In genomic region chr12:104953323-104953722, GRCh38 we compare ENCODE assay signal across 18 cellular contexts. TPM values are rescaled to one million over a fixed set of nuclear protein-coding genes. Genes with fewer than 3 reads are reported as not detected.
DNase-seq lines count a peak whose midpoint lies in the region; ATAC-seq, FAIRE-seq and TF ChIP-seq lines count a peak whose summit lies in the region.
"Had no signal": no experiment of that assay in that cellular context is flagged by ENCODE, and none has a peak within 500 bp of the region (broad histone marks: within the 10 kb centered on the region; RNA-seq: fewer than 3 reads in every experiment).

No MANE protein-coding gene starts in this region.

- POLR2A ChIA-PET in HepG2 (lab: Yijun Ruan, JAX): no interaction called here

- no peak overlapping the region for H3K4me3 ChIP-seq in liver (ENCODE audit: low read depth in 1 of 3, low read length in 3 of 3)
- no peak overlapping the region for H3K4me3 ChIP-seq in HepG2 (replicated peaks in 1 of 3; ENCODE audit: insufficient read depth in 1 of 3, low read depth in 2 of 3, low read length in 3 of 3)
- no peak overlapping the region for H3K4me3 ChIP-seq in coronary artery
- H3K4me3 ChIP-seq in mucosa of stomach (ENCODE audit: low read length): no peak overlapping the region
- H3K4me3 ChIP-seq: ovary, SJSA1, smooth muscle cell had no signal

- no peak overlapping the region for H2AFZ ChIP-seq in HepG2 (ENCODE audit: low read length)

- H3K27ac ChIP-seq in liver (ENCODE audit: low read depth in 1 of 2, low read length in 2 of 2) (peak overlapping the region; percentile 9 to 48), HepG2 (ENCODE audit: extremely low read length, insufficient read depth, low read length) (no peak overlapping the region), coronary artery (peak overlapping the region; percentile 36 to 57)
- H3K27ac ChIP-seq: ovary, SJSA1 had no signal

- H3K4me1 ChIP-seq in liver (ENCODE audit: control insufficient read depth in 4 of 4, insufficient read depth in 4 of 4, low read length in 3 of 4) (peaks cover 11 to 58% (median 36%) of the 10 kb centered on the region in 4 donors), HepG2 (ENCODE audit: insufficient read depth, low read length) (peaks cover 26% of the 10 kb centered on the region), mucosa of stomach (ENCODE audit: control insufficient read depth, insufficient read depth, low read length) (peaks cover 19% of the 10 kb centered on the region)

- no peaks in the 10 kb centered on the region for H3K9me3 Mint-ChIP-seq in activated T-cell treated with anti-CD3 and anti-CD28 coated beads, Interleukin-2, amount 50 U/mL, for 4 hours
- H3K9me3 Mint-ChIP-seq: activated naive CD8-positive, alpha-beta T cell treated with anti-CD3 and anti-CD28 coated beads, Interleukin-2, amount 50 U/mL, for 24 hours; activated T-helper 2 cell treated with anti-CD3 and anti-CD28 coated beads, Interferon-gamma antibody, Interleukin-2, Interleukin-4, amounts not matched to agents 10 μg/mL and 5 μg/mL and 100 μg/mL, durations not matched to agents 14 hours and 24 hours and 36 hours; CD4-positive, CD25-positive, alpha-beta regulatory T cell had no signal

- no peak overlapping the region for H3K4me2 ChIP-seq in HepG2 (ENCODE audit: low read depth, low read length)
- H3K4me2 ChIP-seq: smooth muscle cell had no signal

- H3K79me2 ChIP-seq in HepG2 (ENCODE audit: insufficient read depth, low read length): no peaks in the 10 kb centered on the region

- no TSS peak for BruUV-seq in HepG2 (replicated peaks; lab: Mats Ljungman, UMichigan)

- TF ChIP-seq POLR2A in HepG2 (IDR thresholded peaks at IDR 0.05; ENCODE audit: insufficient read depth in 1 of 2, low read depth in 2 of 2, low read length in 2 of 2): no peak

- H3K4me3 Mint-ChIP-seq in activated T-cell treated with anti-CD3 and anti-CD28 coated beads, Interleukin-2, amount 50 U/mL, for 4 hours: no peak overlapping the region
- H3K4me3 Mint-ChIP-seq: activated naive CD8-positive, alpha-beta T cell treated with anti-CD3 and anti-CD28 coated beads, Interleukin-2, amount 50 U/mL, for 24 hours had no signal

- in situ Hi-C loops in HepG2 (cut with HindIII; ENCODE audit: extremely low pct_ligation_motif_present, low pct_unique_long_range_greater_than_20kb): no loop called here

- H3K36me3 Mint-ChIP-seq in activated T-cell treated with anti-CD3 and anti-CD28 coated beads, Interleukin-2, amount 50 U/mL, for 4 hours (ENCODE audit: insufficient read depth): no peaks in the 10 kb centered on the region
- H3K36me3 Mint-ChIP-seq: CD4-positive, CD25-positive, alpha-beta regulatory T cell had no signal

- TF ChIP-seq RAD21 in liver (IDR thresholded peaks at IDR 0.05) (no peak), HepG2 (CRISPR knock-in tag; IDR thresholded peaks at IDR 0.05) (no peak)

- no peak for ATAC-seq in HepG2
- no peak for ATAC-seq in HG03139 (IDR thresholded peaks at IDR 0.05; ENCODE audit: unreplicated experiment)
- no peak for ATAC-seq in activated T-cell treated with anti-CD3 and anti-CD28 coated beads, Interleukin-2, amount 50 U/mL, for 4 hours
- ATAC-seq: activated naive CD8-positive, alpha-beta T cell treated with anti-CD3 and anti-CD28 coated beads, Interleukin-2, amount 50 U/mL, for 24 hours had no signal

- H3K36me3 ChIP-seq in liver (ENCODE audit: control insufficient read depth in 4 of 4, insufficient read depth in 3 of 4, low read depth in 1 of 4, low read length in 3 of 4): no peaks in the 10 kb centered on the region
- H3K36me3 ChIP-seq in HepG2 (replicated peaks in 1 of 2; ENCODE audit: control insufficient read depth in 1 of 2, insufficient read depth in 2 of 2, low read length in 2 of 2): no peaks in the 10 kb centered on the region
- no peaks in the 10 kb centered on the region for H3K36me3 ChIP-seq in mucosa of stomach (ENCODE audit: control insufficient read depth, insufficient read depth, low read length)
- H3K36me3 ChIP-seq: ovary, SJSA1 had no signal

- FAIRE-seq in HepG2 (lab: Jason Lieb, UNC): no peak
- no peak for FAIRE-seq in GM19239 (lab: Jason Lieb, UNC)

- H3K9ac ChIP-seq in liver (ENCODE audit: low read depth in 1 of 2, low read length in 2 of 2) (peak overlapping the region in 1 of 2 donors; percentile 16), HepG2 (ENCODE audit: insufficient read depth, low read depth, low read length) (no peak overlapping the region), mucosa of stomach (ENCODE audit: low read length) (peak overlapping the region; percentile 0)

- CTCF ChIA-PET in HepG2 (lab: Yijun Ruan, JAX; ENCODE audit: low intra/inter-chr PET ratio, low total read pairs): no interaction called here

- TF ChIP-seq EP300 in HepG2 (IDR thresholded peaks at IDR 0.05; ENCODE audit: low read depth in 2 of 2, low read length in 2 of 2) (no peak), HepG2 (CRISPR knock-in tag; IDR thresholded peaks at IDR 0.05; ENCODE audit: borderline replicate concordance) (no peak)

- H3K27me3 Mint-ChIP-seq in activated T-cell treated with anti-CD3 and anti-CD28 coated beads, Interleukin-2, amount 50 U/mL, for 4 hours (ENCODE audit: low read depth): no peaks in the 10 kb centered on the region
- H3K27me3 Mint-ChIP-seq: CD4-positive, CD25-positive, alpha-beta regulatory T cell had no signal

- DNase-seq in HepG2 (ENCODE audit: low spot score) (no peak), coronary artery (ENCODE audit: low spot score) (no peak), GM19239 (ENCODE audit: insufficient read length, low spot score) (no peak), NCI-H1048 (lab: John Stamatoyannopoulos, UW) (no peak)
- DNase-seq in activated T-cell treated with anti-CD3 and anti-CD28 coated beads, Interleukin-2, amount 50 U/mL, for 4 hours: no peak
- DNase-seq: activated naive CD8-positive, alpha-beta T cell treated with anti-CD3 and anti-CD28 coated beads, Interleukin-2, amount 50 U/mL, for 24 hours; CD4-positive, CD25-positive, alpha-beta regulatory T cell; effector memory CD4-positive, alpha-beta T cell; NCI-H1930; NCI-H446 treated with DMSO at 0.1 percent for 48 hours; ovary; T-helper 9 cell had no signal

- intact Hi-C loops in HepG2 (cut with micrococcal nuclease; ENCODE audit: unreplicated experiment): no loop called here

- peaks cover 7% of the 10 kb centered on the region for H3K4me1 Mint-ChIP-seq in activated T-cell treated with anti-CD3 and anti-CD28 coated beads, Interleukin-2, amount 50 U/mL, for 4 hours (ENCODE audit: low read depth)

- H4K20me1 ChIP-seq in HepG2 (ENCODE audit: insufficient read depth, low read length): no peaks in the 10 kb centered on the region

- H3K27me3 ChIP-seq in liver (ENCODE audit: control insufficient read depth in 4 of 4, insufficient read depth in 4 of 4, low read length in 3 of 4): no peaks in the 10 kb centered on the region
- no peaks in the 10 kb centered on the region for H3K27me3 ChIP-seq in HepG2 (ENCODE audit: control insufficient read depth in 1 of 2, insufficient read depth in 2 of 2, low read length in 2 of 2)
- H3K27me3 ChIP-seq in mucosa of stomach (ENCODE audit: control insufficient read depth, insufficient read depth, low read length): no peaks in the 10 kb centered on the region
- H3K27me3 ChIP-seq: ovary had no signal

- no peaks in the 10 kb centered on the region for H3K9me3 ChIP-seq in liver (ENCODE audit: control insufficient read depth in 4 of 4, low read length in 3 of 4)
- H3K9me3 ChIP-seq in HepG2 (ENCODE audit: low read length): no peaks in the 10 kb centered on the region
- H3K9me3 ChIP-seq in mucosa of stomach (ENCODE audit: control insufficient read depth, low read length): no peaks in the 10 kb centered on the region
- H3K9me3 ChIP-seq: ovary had no signal

- 55% methylated on average over 2 of the region's 2 CpGs for WGBS in liver
- WGBS in HepG2 (ENCODE audit: low lambda C conversion rate): 64% methylated on average over 2 of the region's 2 CpGs

- TF ChIP-seq CTCF in liver (IDR thresholded peaks at IDR 0.05; ENCODE audit: low read depth, low read length, missing input control) (no peak), HepG2 (CRISPR knock-in tag; IDR thresholded peaks at IDR 0.05) (no peak), coronary artery (IDR thresholded peaks at IDR 0.05) (no peak)

RNA-seq across cellular contexts. Expression of gene SLC41A2, which starts 4.8 kb away (rescaled TPM):
- 100 to 1,000 TPM in 1 of 2 donors, 1 to 10 TPM in 1; 7.7 to 235 TPM for total RNA-seq in liver
- 10 to 100 TPM; 24.7 to 25.7 TPM for polyA plus RNA-seq in liver
- 12.8 and 14.7 TPM in 2 replicates for total RNA-seq in HepG2 (2016; rRNA removed; fragmentation: Illumina TruSeq; extraction: Trizol)
- 31.7 and 33.7 TPM in 2 replicates for total RNA-seq in HepG2 (2016; cell fraction: cytosol; rRNA removed; fragmentation: Illumina TruSeq; extraction: Trizol; ENCODE audit: low read depth)
- 11.6 and 15.0 TPM in 2 replicates for total RNA-seq in HepG2 (2016; cell fraction: insoluble cytoplasmic fraction; rRNA removed; fragmentation: Illumina TruSeq; extraction: Trizol)
- 17.1 and 21.1 TPM in 2 replicates for total RNA-seq in HepG2 (2016; cell fraction: membrane; rRNA removed; fragmentation: Illumina TruSeq; extraction: Trizol)
- total RNA-seq in HepG2 (2016; cell fraction: nucleus; rRNA removed; fragmentation: Illumina TruSeq; extraction: Trizol): 16.4 and 18.7 TPM in 2 replicates
- polyA plus RNA-seq in HepG2 (2011; rRNA removed): 1.8 and 2.3 TPM in 2 replicates
- polyA plus RNA-seq in HepG2 (2011; cell fraction: cytosol; rRNA removed): 1.1 and 1.8 TPM in 2 replicates
- 0.87 and 1.7 TPM in 2 replicates for polyA plus RNA-seq in HepG2 (2011; cell fraction: nucleus; rRNA removed)
- 2.7 and 3.3 TPM in 2 replicates for polyA plus RNA-seq in HepG2 (2012)
- polyA plus RNA-seq in HepG2 (2016; cell fraction: cytosol; fragmentation: Illumina TruSeq; extraction: Trizol; ENCODE audit: low read depth): 1.3 and 2.5 TPM in 2 replicates
- polyA plus RNA-seq in HepG2 (2016; cell fraction: insoluble cytoplasmic fraction; fragmentation: Illumina TruSeq; extraction: Trizol; ENCODE audit: low read depth): 4.1 and 5.4 TPM in 2 replicates
- 3.6 and 4.1 TPM in 2 replicates for polyA plus RNA-seq in HepG2 (2016; cell fraction: membrane; fragmentation: Illumina TruSeq; extraction: Trizol; ENCODE audit: low read depth)
- polyA plus RNA-seq in HepG2 (2016; cell fraction: nucleus; fragmentation: Illumina TruSeq; extraction: Trizol; ENCODE audit: insufficient read depth, low read depth): 7.4 and 9.8 TPM in 2 replicates
- 4.2 and 6.5 TPM in 2 replicates for polyA minus RNA-seq in HepG2 (2011; rRNA and poly(A)+ RNA removed; ENCODE audit: low replicate concordance)
- 4.3 and 4.8 TPM in 2 replicates for polyA minus RNA-seq in HepG2 (2011; cell fraction: cytosol; rRNA and poly(A)+ RNA removed)
- 8.4 and 10.4 TPM in 2 replicates for polyA minus RNA-seq in HepG2 (2011; cell fraction: nucleus; rRNA and poly(A)+ RNA removed)
- 1 to 10 TPM; 4.3 to 8.3 (median 6.3) TPM for total RNA-seq in activated T-cell treated with anti-CD3 and anti-CD28 coated beads, Interleukin-2, amount 50 U/mL, for 4 hours

RNA-seq across cellular contexts. Expression of gene NOPCHAP1, which starts 32.8 kb away (rescaled TPM):
- 1 to 10 TPM; 2.1 to 3.6 TPM for total RNA-seq in liver
- 10 to 100 TPM in 1 of 2 donors, 1 to 10 TPM in 1; 3.4 to 18.6 TPM for polyA plus RNA-seq in liver
- total RNA-seq in HepG2 (2016; rRNA removed; fragmentation: Illumina TruSeq; extraction: Trizol): 38.1 and 51.5 TPM in 2 replicates
- total RNA-seq in HepG2 (2016; cell fraction: cytosol; rRNA removed; fragmentation: Illumina TruSeq; extraction: Trizol; ENCODE audit: low read depth): 18.0 and 20.8 TPM in 2 replicates
- total RNA-seq in HepG2 (2016; cell fraction: insoluble cytoplasmic fraction; rRNA removed; fragmentation: Illumina TruSeq; extraction: Trizol): 36.7 and 52.0 TPM in 2 replicates
- 20.7 and 21.6 TPM in 2 replicates for total RNA-seq in HepG2 (2016; cell fraction: membrane; rRNA removed; fragmentation: Illumina TruSeq; extraction: Trizol)
- 13.0 and 14.4 TPM in 2 replicates for total RNA-seq in HepG2 (2016; cell fraction: nucleus; rRNA removed; fragmentation: Illumina TruSeq; extraction: Trizol)
- polyA plus RNA-seq in HepG2 (2011; rRNA removed): 4.5 and 5.7 TPM in 2 replicates
- 5.2 and 5.8 TPM in 2 replicates for polyA plus RNA-seq in HepG2 (2011; cell fraction: cytosol; rRNA removed)
- 2.0 and 2.5 TPM in 2 replicates for polyA plus RNA-seq in HepG2 (2011; cell fraction: nucleus; rRNA removed)
- polyA plus RNA-seq in HepG2 (2012): 8.4 and 15.0 TPM in 2 replicates
- polyA plus RNA-seq in HepG2 (2016; cell fraction: cytosol; fragmentation: Illumina TruSeq; extraction: Trizol; ENCODE audit: low read depth): 13.1 and 13.3 TPM in 2 replicates
- 30.0 and 32.6 TPM in 2 replicates for polyA plus RNA-seq in HepG2 (2016; cell fraction: insoluble cytoplasmic fraction; fragmentation: Illumina TruSeq; extraction: Trizol; ENCODE audit: low read depth)
- polyA plus RNA-seq in HepG2 (2016; cell fraction: membrane; fragmentation: Illumina TruSeq; extraction: Trizol; ENCODE audit: low read depth): 12.7 and 13.5 TPM in 2 replicates
- polyA plus RNA-seq in HepG2 (2016; cell fraction: nucleus; fragmentation: Illumina TruSeq; extraction: Trizol; ENCODE audit: insufficient read depth, low read depth): 12.6 and 19.4 TPM in 2 replicates
- polyA minus RNA-seq in HepG2 (2011; rRNA and poly(A)+ RNA removed; ENCODE audit: low replicate concordance): 3.9 and 12.6 TPM in 2 replicates
- 2.9 and 5.5 TPM in 2 replicates for polyA minus RNA-seq in HepG2 (2011; cell fraction: cytosol; rRNA and poly(A)+ RNA removed)
- 6.6 and 7.3 TPM in 2 replicates for polyA minus RNA-seq in HepG2 (2011; cell fraction: nucleus; rRNA and poly(A)+ RNA removed)
- 10 to 100 TPM; 36.8 to 39.0 (median 38.8) TPM for total RNA-seq in activated T-cell treated with anti-CD3 and anti-CD28 coated beads, Interleukin-2, amount 50 U/mL, for 4 hours
